ENCODE assay signal across 1 cellular context in genomic region chr2:71000780-71001591, GRCh38.
A peak's percentile ranks its signal among the peaks of the same experiment; 100 is the strongest.
TF ChIP-seq lines count a peak whose summit lies in the region.

No MANE protein-coding gene starts in this region.

TF ChIP-seq in HepG2, 621 proteins besides CTCF, POLR2A, EP300 and RAD21 (continued from another document and continues in another):
- TF ChIP-seq ZNF629 (CRISPR knock-in tag; conservative IDR thresholded peaks at IDR 0.05) (no peak), HMGXB3 (CRISPR knock-in tag; IDR thresholded peaks at IDR 0.05; ENCODE audit: borderline replicate concordance) (peak; percentile 71; the same call in 1 of the 2 replicates), EHMT2 (IDR thresholded peaks at IDR 0.05; ENCODE audit: borderline replicate concordance, low read depth, low read length) (no peak), TEAD3 (CRISPR knock-in tag; optimal IDR thresholded peaks at IDR 0.05; ENCODE audit: borderline replicate concordance) (peak; percentile 21), KDM4B (CRISPR knock-in tag; IDR thresholded peaks at IDR 0.05) (0 out of 2 replicates have a peak, but pooled peaks have one; percentile 28), SNAPC2 (CRISPR knock-in tag; IDR thresholded peaks at IDR 0.05) (peak; percentile 82), RERE (CRISPR knock-in tag; IDR thresholded peaks at IDR 0.05; ENCODE audit: low read depth) (no peak; the same call in 1 of the 2 replicates), NR2F1 (CRISPR knock-in tag; IDR thresholded peaks at IDR 0.05) (no peak), ATF1 (CRISPR knock-in tag; IDR thresholded peaks at IDR 0.05) (no peak), CC2D1A (CRISPR knock-in tag; IDR thresholded peaks at IDR 0.05) (no peak), NFIC (IDR thresholded peaks at IDR 0.05; ENCODE audit: low read length) (no peak), ZNF430 (CRISPR knock-in tag; IDR thresholded peaks at IDR 0.05) (peak; percentile 82; the same call in 1 of the 2 replicates), NFKB2 (CRISPR knock-in tag; IDR thresholded peaks at IDR 0.05; ENCODE audit: borderline replicate concordance) (peak; percentile 84; the same call in 1 of the 2 replicates), ZNF124 (CRISPR knock-in tag; IDR thresholded peaks at IDR 0.05) (peak; percentile 87; the same call in 1 of the 2 replicates), MEF2D (CRISPR knock-in tag; IDR thresholded peaks at IDR 0.05) (peak; percentile 71; the same call in 1 of the 2 replicates), ZNF225 (CRISPR knock-in tag; IDR thresholded peaks at IDR 0.05) (no peak), ZNF776 (CRISPR knock-in tag; IDR thresholded peaks at IDR 0.05) (peak; percentile 90; the same call in 1 of the 2 replicates), ZNF747 (CRISPR knock-in tag; IDR thresholded peaks at IDR 0.05; ENCODE audit: borderline replicate concordance) (0 out of 2 replicates have a peak, but pooled peaks have one; percentile 59), REXO4 (CRISPR knock-in tag; IDR thresholded peaks at IDR 0.05; ENCODE audit: borderline replicate concordance) (no peak), ZNF251 (CRISPR knock-in tag; IDR thresholded peaks at IDR 0.05) (no peak), MAFK (conservative IDR thresholded peaks at IDR 0.05 in 1 of 2, IDR thresholded peaks at IDR 0.05 in 1 of 2; ENCODE audit: low read length in 2 of 2) (no peak), ZNF552 (CRISPR knock-in tag; IDR thresholded peaks at IDR 0.05; ENCODE audit: borderline replicate concordance) (no peak; the same call in 1 of the 2 replicates), ZNF879 (CRISPR knock-in tag; IDR thresholded peaks at IDR 0.05) (no peak; the same call in 1 of the 2 replicates), ZSCAN30 (CRISPR knock-in tag; IDR thresholded peaks at IDR 0.05) (no peak), ZNF574 (CRISPR knock-in tag; IDR thresholded peaks at IDR 0.05) (peak; percentile 96), RAD51 (IDR thresholded peaks at IDR 0.05; ENCODE audit: borderline replicate concordance) (no peak), NFE2L2 (IDR thresholded peaks at IDR 0.05; ENCODE audit: low read length) (no peak), ZNF569 (CRISPR knock-in tag; IDR thresholded peaks at IDR 0.05; ENCODE audit: borderline replicate concordance) (no peak), ZNF138 (CRISPR knock-in tag; IDR thresholded peaks at IDR 0.05; ENCODE audit: low read depth) (no peak), THAP7 (CRISPR knock-in tag; IDR thresholded peaks at IDR 0.05) (no peak), ZNF296 (CRISPR knock-in tag; conservative IDR thresholded peaks at IDR 0.05) (no peak), CBFB (CRISPR knock-in tag; IDR thresholded peaks at IDR 0.05) (peak; percentile 30; the same call in 1 of the 2 replicates), ZNF513 (CRISPR knock-in tag; conservative IDR thresholded peaks at IDR 0.05) (no peak), DRAP1 (CRISPR knock-in tag; IDR thresholded peaks at IDR 0.05) (0 out of 2 replicates have a peak, but pooled peaks have one; percentile 15), ZBTB4 (CRISPR knock-in tag; IDR thresholded peaks at IDR 0.05; ENCODE audit: borderline replicate concordance) (no peak), MEIS2 (CRISPR knock-in tag; IDR thresholded peaks at IDR 0.05) (peak; percentile 50; the same call in 1 of the 2 replicates), NRL (CRISPR knock-in tag; IDR thresholded peaks at IDR 0.05; ENCODE audit: borderline replicate concordance) (peak; percentile 51; the same call in 1 of the 2 replicates), KLF13 (CRISPR knock-in tag; IDR thresholded peaks at IDR 0.05) (no peak), MTF2 (CRISPR knock-in tag; IDR thresholded peaks at IDR 0.05; ENCODE audit: borderline replicate concordance) (no peak), FOXA1 (IDR thresholded peaks at IDR 0.05) (no peak), FOXA1 (CRISPR knock-in tag; IDR thresholded peaks at IDR 0.05) (no peak), ZNF724P (CRISPR knock-in tag; IDR thresholded peaks at IDR 0.05; ENCODE audit: borderline replicate concordance) (no peak; the same call in 1 of the 2 replicates), SAFB2 (CRISPR knock-in tag; IDR thresholded peaks at IDR 0.05; ENCODE audit: borderline replicate concordance, low read depth) (no peak), SYNCRIP (IDR thresholded peaks at IDR 0.05; ENCODE audit: insufficient read depth, low read depth, low read length) (no peak), MYNN (CRISPR knock-in tag; IDR thresholded peaks at IDR 0.05; ENCODE audit: low read depth) (no peak; the same call in 1 of the 2 replicates), ZFP1 (CRISPR knock-in tag; IDR thresholded peaks at IDR 0.05) (no peak), ATF7 (IDR thresholded peaks at IDR 0.05) (no peak), ATF7 (CRISPR knock-in tag; IDR thresholded peaks at IDR 0.05) (peak; percentile 12; the same call in 1 of the 2 replicates)
